In the genomic region with DNA sequence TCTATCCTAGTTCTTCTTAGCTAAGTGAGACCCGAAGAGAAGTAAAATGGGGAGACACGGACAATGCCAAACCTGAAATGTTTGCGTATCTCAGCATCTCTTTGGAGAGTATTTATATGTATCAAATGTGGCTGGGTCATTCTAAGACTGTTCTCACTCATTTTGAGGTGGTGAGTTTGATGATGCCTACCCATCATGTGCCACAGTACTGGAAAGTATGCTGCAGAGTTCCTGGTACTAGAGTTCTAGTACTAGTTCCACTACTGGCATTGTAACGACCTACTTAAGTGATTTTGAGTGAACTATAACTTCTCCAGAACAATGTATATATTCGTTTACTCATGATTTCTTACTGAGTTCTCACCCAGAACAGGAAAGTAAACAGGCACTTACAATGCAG, we compare ENCODE assay signal across 36 cellular contexts. TPM values are rescaled to one million over a fixed set of nuclear protein-coding genes. Genes with fewer than 3 reads are reported as not detected.
"Had no signal": no experiment of that assay in that cellular context is flagged by ENCODE, and none has a peak within 500 bp of the region (broad histone marks: within the 10 kb centered on the region; RNA-seq: fewer than 3 reads in every experiment).

No MANE protein-coding gene starts in this region.

- H3K4me1 ChIP-seq: ascending aorta, body of pancreas, breast epithelium had no signal

- H3K4me3 Mint-ChIP-seq: activated naive CD4-positive, alpha-beta T cell treated with anti-CD3 and anti-CD28 coated beads for 36 hours; activated naive CD4-positive, alpha-beta T cell treated with anti-CD3 and anti-CD28 coated beads, Interleukin-2, amount 10 ng/mL, durations not matched to agents 7 days and 5 days; activated naive CD4-positive, alpha-beta T cell treated with anti-CD3 and anti-CD28 coated beads, Interleukin-2, amount 50 U/mL, for 24 hours; activated naive CD8-positive, alpha-beta T cell; activated naive CD8-positive, alpha-beta T cell treated with anti-CD3 and anti-CD28 coated beads for 36 hours; activated naive CD8-positive, alpha-beta T cell treated with anti-CD3 and anti-CD28 coated beads, Interleukin-2, amount 10 ng/mL, durations not matched to agents 7 days and 5 days; activated naive CD8-positive, alpha-beta T cell treated with anti-CD3 and anti-CD28 coated beads, Interleukin-2, amount 50 U/mL, for 24 hours; activated T-cell treated with anti-CD3 and anti-CD28 coated beads, Interleukin-2, amount 50 U/mL, for 24 hours; activated T-cell treated with anti-CD3 and anti-CD28 coated beads, Interleukin-2, amount 50 U/mL, for 4 hours; activated T-helper 1 cell treated with anti-CD3 and anti-CD28 coated beads, Interleukin-12 subunit alpha, Interleukin-12 subunit beta, Interleukin-2, Interleukin-4 antibody, amounts not matched to agents 30 ng/mL and 10 ng/mL and 1 ng/mL, durations not matched to agents 14 hours and 24 hours and 36 hours; activated T-helper 17 cell treated with anti-CD3 and anti-CD28 coated beads, Interleukin-2, amount 50 U/mL, for 72 hours; brain; central memory CD8-positive, alpha-beta T cell had no signal

- H3K27ac Mint-ChIP-seq: activated naive CD4-positive, alpha-beta T cell treated with anti-CD3 and anti-CD28 coated beads for 36 hours; activated naive CD4-positive, alpha-beta T cell treated with anti-CD3 and anti-CD28 coated beads, Interleukin-2, amount 10 ng/mL, durations not matched to agents 7 days and 5 days; activated naive CD4-positive, alpha-beta T cell treated with anti-CD3 and anti-CD28 coated beads, Interleukin-2, amount 50 U/mL, for 24 hours; activated naive CD4-positive, alpha-beta T cell treated with anti-CD3 and anti-CD28 coated beads, Interleukin-2, amount 50 U/mL, for 72 hours; activated naive CD8-positive, alpha-beta T cell; activated naive CD8-positive, alpha-beta T cell treated with anti-CD3 and anti-CD28 coated beads for 36 hours; activated naive CD8-positive, alpha-beta T cell treated with anti-CD3 and anti-CD28 coated beads, Interleukin-2, amount 10 ng/mL, durations not matched to agents 7 days and 5 days; activated naive CD8-positive, alpha-beta T cell treated with anti-CD3 and anti-CD28 coated beads, Interleukin-2, amount 50 U/mL, for 24 hours; activated T-cell treated with anti-CD3 and anti-CD28 coated beads, Interleukin-2, amount 50 U/mL, for 24 hours; activated T-helper 1 cell treated with anti-CD3 and anti-CD28 coated beads, Interleukin-12 subunit alpha, Interleukin-12 subunit beta, Interleukin-2, Interleukin-4 antibody, amounts not matched to agents 30 ng/mL and 10 ng/mL and 1 ng/mL, durations not matched to agents 14 hours and 24 hours and 36 hours; activated T-helper 17 cell treated with anti-CD3 and anti-CD28 coated beads, Interleukin-2, amount 50 U/mL, for 72 hours; activated T-helper 2 cell treated with anti-CD3 and anti-CD28 coated beads, Interferon-gamma antibody, Interleukin-2, Interleukin-4, amounts not matched to agents 10 μg/mL and 5 μg/mL and 100 μg/mL, durations not matched to agents 14 hours and 24 hours and 36 hours; brain had no signal

- H3K9me3 ChIP-seq: adrenal gland, ascending aorta, body of pancreas, breast epithelium had no signal

- ATAC-seq: activated naive CD4-positive, alpha-beta T cell treated with anti-CD3 and anti-CD28 coated beads, Interleukin-2, amount 50 U/mL, for 72 hours; activated naive CD8-positive, alpha-beta T cell treated with anti-CD3 and anti-CD28 coated beads, Interleukin-2, amount 50 U/mL, for 24 hours; activated T-cell treated with anti-CD3 and anti-CD28 coated beads, Interleukin-2, amount 50 U/mL, for 4 hours; activated T-helper 17 cell treated with anti-CD3 and anti-CD28 coated beads, Interleukin-2, amount 50 U/mL, for 72 hours; body of pancreas had no signal

- H3K27me3 Mint-ChIP-seq: activated naive CD4-positive, alpha-beta T cell treated with anti-CD3 and anti-CD28 coated beads, Interleukin-2, amount 50 U/mL, for 24 hours; activated naive CD8-positive, alpha-beta T cell treated with anti-CD3 and anti-CD28 coated beads for 36 hours; activated T-cell treated with anti-CD3 and anti-CD28 coated beads, Interleukin-2, amount 50 U/mL, for 24 hours; brain had no signal

- H3K9me3 Mint-ChIP-seq: activated naive CD4-positive, alpha-beta T cell treated with anti-CD3 and anti-CD28 coated beads for 36 hours; activated naive CD4-positive, alpha-beta T cell treated with anti-CD3 and anti-CD28 coated beads, Interleukin-2, amount 10 ng/mL, durations not matched to agents 7 days and 5 days; activated naive CD4-positive, alpha-beta T cell treated with anti-CD3 and anti-CD28 coated beads, Interleukin-2, amount 50 U/mL, for 72 hours; activated naive CD8-positive, alpha-beta T cell treated with anti-CD3 and anti-CD28 coated beads, Interleukin-2, amount 10 ng/mL, durations not matched to agents 7 days and 5 days; activated T-cell treated with anti-CD3 and anti-CD28 coated beads, Interleukin-2, amount 50 U/mL, for 24 hours; activated T-helper 1 cell treated with anti-CD3 and anti-CD28 coated beads, Interleukin-12 subunit alpha, Interleukin-12 subunit beta, Interleukin-2, Interleukin-4 antibody, amounts not matched to agents 30 ng/mL and 10 ng/mL and 1 ng/mL, durations not matched to agents 14 hours and 24 hours and 36 hours; activated T-helper 17 cell treated with anti-CD3 and anti-CD28 coated beads, Interleukin-2, amount 50 U/mL, for 72 hours; activated T-helper 2 cell treated with anti-CD3 and anti-CD28 coated beads, Interferon-gamma antibody, Interleukin-2, Interleukin-4, amounts not matched to agents 10 μg/mL and 5 μg/mL and 100 μg/mL, durations not matched to agents 14 hours and 24 hours and 36 hours; brain; central memory CD8-positive, alpha-beta T cell had no signal

- H3K36me3 ChIP-seq: adrenal gland, ascending aorta, brain microvascular endothelial cell, breast epithelium, cardiac muscle cell had no signal

- H3K27ac ChIP-seq: adrenal gland, ascending aorta, body of pancreas, brain microvascular endothelial cell, breast epithelium, cardiac muscle cell had no signal

- H3K4me1 Mint-ChIP-seq: activated naive CD4-positive, alpha-beta T cell treated with anti-CD3 and anti-CD28 coated beads, Interleukin-2, amount 10 ng/mL, durations not matched to agents 7 days and 5 days; activated naive CD4-positive, alpha-beta T cell treated with anti-CD3 and anti-CD28 coated beads, Interleukin-2, amount 50 U/mL, for 24 hours; activated naive CD8-positive, alpha-beta T cell treated with anti-CD3 and anti-CD28 coated beads for 36 hours; activated naive CD8-positive, alpha-beta T cell treated with anti-CD3 and anti-CD28 coated beads, Interleukin-2, amount 10 ng/mL, durations not matched to agents 7 days and 5 days; activated naive CD8-positive, alpha-beta T cell treated with anti-CD3 and anti-CD28 coated beads, Interleukin-2, amount 50 U/mL, for 24 hours; activated T-helper 17 cell treated with anti-CD3 and anti-CD28 coated beads, Interleukin-2, amount 50 U/mL, for 72 hours; brain; central memory CD8-positive, alpha-beta T cell had no signal

- DNase-seq: activated effector memory CD4-positive, alpha-beta T cell treated with anti-CD3 and anti-CD28 coated beads, Interleukin-2, amount 50 U/mL, for 16 hours; activated effector memory CD4-positive, alpha-beta T cell treated with Interleukin-2 at 50 U/mL for 16 hours; activated gamma-delta T cell; activated gamma-delta T cell treated with Interleukin-2 at 50 U/mL for 16 hours; activated naive CD4-positive, alpha-beta T cell; activated naive CD4-positive, alpha-beta T cell treated with anti-CD3 and anti-CD28 coated beads for 36 hours; activated naive CD4-positive, alpha-beta T cell treated with anti-CD3 and anti-CD28 coated beads, Interleukin-2, amount 10 ng/mL, durations not matched to agents 7 days and 5 days; activated naive CD4-positive, alpha-beta T cell treated with anti-CD3 and anti-CD28 coated beads, Interleukin-2, amount 50 U/mL, for 16 hours; activated naive CD4-positive, alpha-beta T cell treated with Interleukin-2 at 50 U/mL for 16 hours; activated naive CD8-positive, alpha-beta T cell treated with anti-CD3 and anti-CD28 coated beads for 36 hours; activated naive CD8-positive, alpha-beta T cell treated with anti-CD3 and anti-CD28 coated beads, Interleukin-2, amount 10 ng/mL, durations not matched to agents 7 days and 5 days; activated naive CD8-positive, alpha-beta T cell treated with anti-CD3 and anti-CD28 coated beads, Interleukin-2, amount 50 U/mL, for 24 hours; activated T-cell treated with anti-CD3 and anti-CD28 coated beads, Interleukin-2, amount 50 U/mL, for 24 hours; activated T-cell treated with anti-CD3 and anti-CD28 coated beads, Interleukin-2, amount 50 U/mL, for 4 hours; activated T-cell treated with anti-CD3 and anti-CD28 coated beads, Interleukin-2, amount 50 U/mL, for 48 hours; adrenal gland; amniotic stem cell; amygdala; anterior cingulate cortex; aorta; body of pancreas; brain microvascular endothelial cell; caudate nucleus; central memory CD4-positive, alpha-beta T cell; cerebellar nuclear complex had no signal

- H3K36me3 Mint-ChIP-seq: activated naive CD4-positive, alpha-beta T cell treated with anti-CD3 and anti-CD28 coated beads, Interleukin-2, amount 10 ng/mL, durations not matched to agents 7 days and 5 days; activated naive CD4-positive, alpha-beta T cell treated with anti-CD3 and anti-CD28 coated beads, Interleukin-2, amount 50 U/mL, for 72 hours; activated naive CD8-positive, alpha-beta T cell; activated naive CD8-positive, alpha-beta T cell treated with anti-CD3 and anti-CD28 coated beads for 36 hours; activated naive CD8-positive, alpha-beta T cell treated with anti-CD3 and anti-CD28 coated beads, Interleukin-2, amount 10 ng/mL, durations not matched to agents 7 days and 5 days; brain had no signal

- H3K27me3 ChIP-seq: adrenal gland, ascending aorta, body of pancreas, brain microvascular endothelial cell, breast epithelium, cardiac muscle cell had no signal

- H3K4me3 ChIP-seq: adrenal gland, ascending aorta, body of pancreas, breast epithelium, cardiac muscle cell had no signal

RNA-seq across cellular contexts. Expression of a gene that starts 41.9 kb away (rescaled TPM):
- total RNA-seq: activated naive CD4-positive, alpha-beta T cell treated with anti-CD3 and anti-CD28 coated beads for 36 hours; activated naive CD4-positive, alpha-beta T cell treated with anti-CD3 and anti-CD28 coated beads, Interleukin-2, amount 50 U/mL, for 72 hours; activated naive CD8-positive, alpha-beta T cell treated with anti-CD3 and anti-CD28 coated beads, Interleukin-2, amount 10 ng/mL, durations not matched to agents 7 days and 5 days; activated T-cell treated with anti-CD3 and anti-CD28 coated beads, Interleukin-2, amount 50 U/mL, for 4 hours; activated T-helper 1 cell treated with anti-CD3 and anti-CD28 coated beads, Interleukin-12 subunit alpha, Interleukin-12 subunit beta, Interleukin-2, Interleukin-4 antibody, amounts not matched to agents 30 ng/mL and 10 ng/mL and 1 ng/mL, durations not matched to agents 14 hours and 24 hours and 36 hours; activated T-helper 17 cell treated with anti-CD3 and anti-CD28 coated beads, Interleukin-2, amount 50 U/mL, for 72 hours; activated T-helper 2 cell treated with anti-CD3 and anti-CD28 coated beads, Interferon-gamma antibody, Interleukin-2, Interleukin-4, amounts not matched to agents 10 μg/mL and 5 μg/mL and 100 μg/mL, durations not matched to agents 14 hours and 24 hours and 36 hours; adrenal gland; aorta; ascending aorta; cardiac muscle cell had no signal
- polyA plus RNA-seq: adrenal gland, cardiac muscle cell had no signal
